In genomic region chr16:70681382-70682238, GRCh38 we compare ENCODE assay signal across 2 cellular contexts.
TF ChIP-seq lines count a peak whose summit lies in the region.

No MANE protein-coding gene starts in this region.

TF ChIP-seq in SK-N-SH, 30 proteins besides CTCF, POLR2A, EP300 and RAD21:
- TF ChIP-seq, protein P1, sequence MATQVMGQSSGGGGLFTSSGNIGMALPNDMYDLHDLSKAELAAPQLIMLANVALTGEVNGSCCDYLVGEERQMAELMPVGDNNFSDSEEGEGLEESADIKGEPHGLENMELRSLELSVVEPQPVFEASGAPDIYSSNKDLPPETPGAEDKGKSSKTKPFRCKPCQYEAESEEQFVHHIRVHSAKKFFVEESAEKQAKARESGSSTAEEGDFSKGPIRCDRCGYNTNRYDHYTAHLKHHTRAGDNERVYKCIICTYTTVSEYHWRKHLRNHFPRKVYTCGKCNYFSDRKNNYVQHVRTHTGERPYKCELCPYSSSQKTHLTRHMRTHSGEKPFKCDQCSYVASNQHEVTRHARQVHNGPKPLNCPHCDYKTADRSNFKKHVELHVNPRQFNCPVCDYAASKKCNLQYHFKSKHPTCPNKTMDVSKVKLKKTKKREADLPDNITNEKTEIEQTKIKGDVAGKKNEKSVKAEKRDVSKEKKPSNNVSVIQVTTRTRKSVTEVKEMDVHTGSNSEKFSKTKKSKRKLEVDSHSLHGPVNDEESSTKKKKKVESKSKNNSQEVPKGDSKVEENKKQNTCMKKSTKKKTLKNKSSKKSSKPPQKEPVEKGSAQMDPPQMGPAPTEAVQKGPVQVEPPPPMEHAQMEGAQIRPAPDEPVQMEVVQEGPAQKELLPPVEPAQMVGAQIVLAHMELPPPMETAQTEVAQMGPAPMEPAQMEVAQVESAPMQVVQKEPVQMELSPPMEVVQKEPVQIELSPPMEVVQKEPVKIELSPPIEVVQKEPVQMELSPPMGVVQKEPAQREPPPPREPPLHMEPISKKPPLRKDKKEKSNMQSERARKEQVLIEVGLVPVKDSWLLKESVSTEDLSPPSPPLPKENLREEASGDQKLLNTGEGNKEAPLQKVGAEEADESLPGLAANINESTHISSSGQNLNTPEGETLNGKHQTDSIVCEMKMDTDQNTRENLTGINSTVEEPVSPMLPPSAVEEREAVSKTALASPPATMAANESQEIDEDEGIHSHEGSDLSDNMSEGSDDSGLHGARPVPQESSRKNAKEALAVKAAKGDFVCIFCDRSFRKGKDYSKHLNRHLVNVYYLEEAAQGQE (IDR thresholded peaks at IDR 0.05; ENCODE audit: low read depth, low read length) = no peak
- no peak for TF ChIP-seq USF2 (IDR thresholded peaks at IDR 0.05; ENCODE audit: borderline replicate concordance, low read depth, low read length)

TF ChIP-seq in SK-N-SH treated with all-trans-retinoic acid at 6 μM for 48 hours, 23 proteins besides CTCF, POLR2A, EP300 and RAD21 (continued from another document):
- TF ChIP-seq ARNTL (CRISPR knock-in tag; IDR thresholded peaks at IDR 0.05; ENCODE audit: borderline replicate concordance, low read depth) (no peak), CREB5 (CRISPR knock-in tag; IDR thresholded peaks at IDR 0.05; ENCODE audit: low read depth) (no peak), BACH2 (CRISPR knock-in tag; IDR thresholded peaks at IDR 0.05; ENCODE audit: borderline replicate concordance) (no peak)
